Comparison of ENCODE assay signal across 1 cellular context in the genomic region with DNA sequence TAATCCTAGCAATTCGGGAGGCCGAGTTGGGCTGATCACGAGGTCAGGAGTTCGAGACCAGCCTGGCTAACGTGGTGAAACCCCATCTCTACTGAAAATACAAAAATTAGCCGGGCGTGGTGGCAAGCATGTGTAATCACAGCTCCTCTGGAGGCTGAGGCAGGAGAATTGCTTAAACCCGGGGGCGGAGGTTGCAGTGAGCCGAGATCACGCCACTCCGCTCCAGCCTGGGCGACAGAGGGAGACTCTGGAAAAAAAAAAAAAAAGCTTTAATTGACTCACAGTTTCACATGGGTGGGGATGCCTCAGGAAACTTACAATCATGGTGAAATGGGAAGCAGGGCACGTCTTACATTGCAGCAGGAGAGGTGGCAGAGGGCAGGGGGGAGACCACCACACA.
TF ChIP-seq lines count a peak whose summit lies in the region.

No MANE protein-coding gene starts in this region.

TF ChIP-seq in K562, 482 proteins besides CTCF, POLR2A, EP300 and RAD21:
- TF ChIP-seq, protein P1, sequence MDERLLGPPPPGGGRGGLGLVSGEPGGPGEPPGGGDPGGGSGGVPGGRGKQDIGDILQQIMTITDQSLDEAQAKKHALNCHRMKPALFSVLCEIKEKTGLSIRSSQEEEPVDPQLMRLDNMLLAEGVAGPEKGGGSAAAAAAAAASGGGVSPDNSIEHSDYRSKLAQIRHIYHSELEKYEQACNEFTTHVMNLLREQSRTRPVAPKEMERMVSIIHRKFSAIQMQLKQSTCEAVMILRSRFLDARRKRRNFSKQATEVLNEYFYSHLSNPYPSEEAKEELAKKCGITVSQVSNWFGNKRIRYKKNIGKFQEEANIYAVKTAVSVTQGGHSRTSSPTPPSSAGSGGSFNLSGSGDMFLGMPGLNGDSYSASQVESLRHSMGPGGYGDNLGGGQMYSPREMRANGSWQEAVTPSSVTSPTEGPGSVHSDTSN (CRISPR knock-in tag; IDR thresholded peaks at IDR 0.05; ENCODE audit: low read depth), result no peak
- TF ChIP-seq, protein P1 (tag; conservative IDR thresholded peaks at IDR 0.05; ENCODE audit: low read depth), result no peak
- no peak for TF ChIP-seq PHB (CRISPR knock-in tag; IDR thresholded peaks at IDR 0.05)
- TF ChIP-seq POLR2G (IDR thresholded peaks at IDR 0.05; ENCODE audit: low read depth, low read length), result no peak
- TF ChIP-seq EGR1 (conservative IDR thresholded peaks at IDR 0.05), result peak; percentile 73
- peak; percentile 56; the same call in 1 of the 2 replicates for TF ChIP-seq ZNF384 (IDR thresholded peaks at IDR 0.05; ENCODE audit: low read depth, low read length)
TF ChIP-seq in K562: peak in this region for 2.
